In genomic region chr16:22660441-22661160, GRCh38 we compare ENCODE assay signal across 1 cellular context.
A peak's percentile ranks its signal among the peaks of the same experiment; 100 is the strongest.
TF ChIP-seq lines count a peak whose summit lies in the region.

No MANE protein-coding gene starts in this region.

TF ChIP-seq in HepG2, 621 proteins besides CTCF, POLR2A, EP300 and RAD21:
- TF ChIP-seq EZH2 (conservative IDR thresholded peaks at IDR 0.05; ENCODE audit: low read depth, low read length) (0 out of 2 replicates have a peak, but pooled peaks have one; percentile 47), ZMYM3 (CRISPR knock-in tag; IDR thresholded peaks at IDR 0.05) (no peak), ZNF746 (CRISPR knock-in tag; IDR thresholded peaks at IDR 0.05) (0 out of 2 replicates have a peak, but pooled peaks have one; percentile 31), TAF1 (CRISPR knock-in tag; IDR thresholded peaks at IDR 0.05) (peak; percentile 24; the same call in 1 of the 2 replicates)
TF ChIP-seq in HepG2: peak in this region for 3.
